In genomic region chr17:52084176-52084575, GRCh38 we compare ENCODE assay signal across 34 cellular contexts.
"Had no signal": no experiment of that assay in that cellular context is flagged by ENCODE, and none has a peak within 500 bp of the region (broad histone marks: within the 10 kb centered on the region; RNA-seq: fewer than 3 reads in every experiment).

No MANE protein-coding gene starts in this region.

- H3K36me3 ChIP-seq: MG63 had no signal

- H3K4me3 ChIP-seq: MG63 had no signal

- H3K9me3 ChIP-seq: MG63 had no signal

- DNase-seq: Karpas-422, Kasumi-1, MG63, MM.1S, MV-4-11, NCI-H1048, NCI-H1092, NCI-H1092 treated with DMSO at 0.1 percent for 48 hours, NCI-H1105, NCI-H1105 treated with DMSO at 0.1 percent for 48 hours, NCI-H1417, NCI-H1417 treated with DMSO at 0.1 percent for 48 hours, NCI-H1436, NCI-H1436 treated with DMSO at 0.1 percent for 48 hours, NCI-H146, NCI-H1694, NCI-H1694 treated with DMSO at 0.1 percent for 48 hours, NCI-H187, NCI-H187 treated with DMSO at 0.1 percent for 48 hours, NCI-H1930, NCI-H2029, NCI-H2029 treated with DMSO at 0.1 percent for 48 hours, NCI-H2081, NCI-H2081 treated with DMSO at 0.1 percent for 48 hours, NCI-H2107, NCI-H2171, NCI-H2171 treated with DMSO at 0.1 percent for 48 hours, NCI-H2227 treated with DMSO at 0.1 percent for 48 hours, NCI-H226, NCI-H345, NCI-H446, NCI-H446 treated with DMSO at 0.1 percent for 48 hours, NCI-H510A, NCI-H510A treated with DMSO at 0.1 percent for 48 hours had no signal
